10 cellular contexts compared by ENCODE assay signal in the genomic region with DNA sequence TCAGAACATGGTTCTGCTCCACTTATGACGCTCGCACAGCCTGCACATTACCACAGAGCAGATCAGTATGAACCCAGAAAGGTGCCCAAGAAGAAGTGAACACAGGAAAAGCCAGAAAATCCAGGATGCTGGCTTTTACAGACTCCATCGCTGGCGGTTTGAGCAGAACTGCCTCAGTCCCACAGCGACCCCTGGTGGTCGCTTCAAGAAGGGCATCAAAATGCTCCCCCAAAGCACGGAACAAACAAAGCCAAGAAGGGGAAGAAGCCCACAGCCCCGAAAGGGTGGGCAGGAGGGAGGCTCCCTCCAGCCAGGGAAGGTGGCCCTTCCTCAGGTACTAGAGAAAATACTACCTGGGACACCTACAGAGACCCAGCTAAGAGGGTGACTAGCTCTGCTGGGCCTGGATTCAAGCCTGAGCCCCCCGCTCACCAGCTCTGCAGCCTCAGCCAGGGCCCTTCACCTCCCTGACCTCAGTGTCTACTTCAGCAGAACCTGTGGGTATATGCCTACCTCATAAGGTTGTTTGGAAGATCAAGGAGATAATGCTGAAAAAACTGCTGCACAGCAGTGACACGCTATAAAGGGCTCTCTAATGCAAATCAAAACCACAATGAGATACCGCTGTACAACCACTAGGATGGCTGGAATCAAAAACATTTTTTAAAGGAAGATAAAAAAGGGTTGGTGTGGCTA.
A peak's percentile ranks its signal among the peaks of the same experiment; 100 is the strongest.
DNase-seq lines count a peak whose midpoint lies in the region; ATAC-seq, FAIRE-seq and TF ChIP-seq lines count a peak whose summit lies in the region.
"Had no signal": no experiment of that assay in that cellular context is flagged by ENCODE, and none has a peak within 500 bp of the region (broad histone marks: within the 10 kb centered on the region; RNA-seq: fewer than 3 reads in every experiment).

No MANE protein-coding gene starts in this region.

- peaks cover 0 to 6% (median 0%) of the 10 kb centered on the region in 4 donors for H3K9me3 ChIP-seq in Peyer's patch
- peaks cover 0 to 21% (median 15%) of the 10 kb centered on the region in 3 donors for H3K9me3 ChIP-seq in esophagus squamous epithelium
- H3K9me3 ChIP-seq in small intestine (ENCODE audit: control insufficient read depth, low read depth) = no peaks in the 10 kb centered on the region

- H3K4me3 Mint-ChIP-seq in stimulated activated effector memory CD8-positive, alpha-beta T cell treated with anti-CD3 and anti-CD28 coated beads, Interleukin-12 subunit alpha, Interleukin-12 subunit beta, amount 100 ng/mL, for 72 hours = no peak overlapping the region

- 75 to 86% methylated on average over 10 to 11 of the region's 11 CpGs for WGBS in esophagus squamous epithelium, 2 donors
- WGBS in small intestine, 3 donors = 81 to 94% (median 92%) methylated on average over 11 of the region's 11 CpGs

- H3K4me3 ChIP-seq in Peyer's patch (no peak overlapping the region), esophagus squamous epithelium (no peak overlapping the region), small intestine (ENCODE audit: low read depth in 1 of 2, low read length in 2 of 2) (no peak overlapping the region)

- TF ChIP-seq CTCF in Peyer's patch (IDR thresholded peaks at IDR 0.05) (peak; percentile 23 to 43 (median 40)), esophagus squamous epithelium (IDR thresholded peaks at IDR 0.05) (peak in 4 of 6 experiments; percentile 43 to 63 (median 49))

- H3K27ac Mint-ChIP-seq in stimulated activated effector memory CD8-positive, alpha-beta T cell treated with anti-CD3 and anti-CD28 coated beads, Interleukin-12 subunit alpha, Interleukin-12 subunit beta, amount 100 ng/mL, for 72 hours = peak overlapping the region; percentile 63

- peaks cover 0 to 12% (median 8%) of the 10 kb centered on the region in 4 donors for H3K4me1 ChIP-seq in Peyer's patch
- peaks cover 0 to 13% (median 4%) of the 10 kb centered on the region in 3 donors for H3K4me1 ChIP-seq in esophagus squamous epithelium
- no peaks in the 10 kb centered on the region for H3K4me1 ChIP-seq in small intestine (ENCODE audit: control insufficient read depth in 2 of 2, insufficient read depth in 1 of 2, low read depth in 1 of 2, low read length in 1 of 2)

- no peak for DNase-seq in activated CD4-positive, CD25-positive, alpha-beta regulatory T cell (lab: John Stamatoyannopoulos, UW)
- no peak for DNase-seq in Peyer's patch
- DNase-seq in esophagus squamous epithelium (lab: John Stamatoyannopoulos, UW) = no peak
- DNase-seq in stimulated activated effector memory CD8-positive, alpha-beta T cell treated with anti-CD3 and anti-CD28 coated beads, Interleukin-12 subunit alpha, Interleukin-12 subunit beta, amount 100 ng/mL, for 72 hours (ENCODE audit: low spot score in 2 of 2) = no peak
- no peak for DNase-seq in D341Med (ENCODE audit: low spot score)
- DNase-seq in small intestine = no peak
- DNase-seq: DMS153, NCI-H1105 treated with DMSO at 0.1 percent for 48 hours had no signal

- no peaks in the 10 kb centered on the region for H3K27me3 ChIP-seq in Peyer's patch
- H3K27me3 ChIP-seq in esophagus squamous epithelium = no peaks in the 10 kb centered on the region
- no peaks in the 10 kb centered on the region for H3K27me3 ChIP-seq in small intestine (ENCODE audit: control insufficient read depth in 2 of 2, insufficient read depth in 2 of 2, low read length in 2 of 2)

- peak; percentile 14 to 25 for ATAC-seq in activated CD4-positive, CD25-positive, alpha-beta regulatory T cell treated with anti-CD3 and anti-CD28 coated beads, Interleukin-2, amount 50 U/mL, for 24 hours
- no peak for ATAC-seq in stimulated activated effector memory CD8-positive, alpha-beta T cell treated with anti-CD3 and anti-CD28 coated beads, Interleukin-12 subunit alpha, Interleukin-12 subunit beta, amount 100 ng/mL, for 72 hours
- ATAC-seq in HG03460 (IDR thresholded peaks at IDR 0.05; ENCODE audit: unreplicated experiment) = no peak

- no peak overlapping the region for H3K27ac ChIP-seq in Peyer's patch
- H3K27ac ChIP-seq in esophagus squamous epithelium = no peak overlapping the region
- no peak overlapping the region for H3K27ac ChIP-seq in small intestine (ENCODE audit: low read depth in 1 of 2, low read length in 1 of 2)

- H3K9me3 Mint-ChIP-seq in stimulated activated effector memory CD8-positive, alpha-beta T cell treated with anti-CD3 and anti-CD28 coated beads, Interleukin-12 subunit alpha, Interleukin-12 subunit beta, amount 100 ng/mL, for 72 hours = peaks cover 18% of the 10 kb centered on the region

- intact Hi-C loops in esophagus squamous epithelium (cut with DNase I) = no loop called here

- FAIRE-seq in small intestine (lab: Jason Lieb, UNC) = no peak

- H3K36me3 ChIP-seq in Peyer's patch (peaks cover 0 to 74% (median 0%) of the 10 kb centered on the region in 3 donors), esophagus squamous epithelium (peaks cover 18 to 80% (median 37%) of the 10 kb centered on the region in 3 donors), small intestine (ENCODE audit: control insufficient read depth in 2 of 2, insufficient read depth in 2 of 2, low read length in 2 of 2) (peaks cover 9 to 19% of the 10 kb centered on the region in 2 donors)

- no peak for TF ChIP-seq POLR2A in Peyer's patch (IDR thresholded peaks at IDR 0.05)
- no peak for TF ChIP-seq POLR2A in esophagus squamous epithelium (IDR thresholded peaks at IDR 0.05)

- H3K36me3 Mint-ChIP-seq in stimulated activated effector memory CD8-positive, alpha-beta T cell treated with anti-CD3 and anti-CD28 coated beads, Interleukin-12 subunit alpha, Interleukin-12 subunit beta, amount 100 ng/mL, for 72 hours = peaks cover 69% of the 10 kb centered on the region

- peaks cover 43% of the 10 kb centered on the region for H3K4me1 Mint-ChIP-seq in stimulated activated effector memory CD8-positive, alpha-beta T cell treated with anti-CD3 and anti-CD28 coated beads, Interleukin-12 subunit alpha, Interleukin-12 subunit beta, amount 100 ng/mL, for 72 hours

Comparison
In these comparisons a context has a peak if more than half of its experiments do, and no peak if none do; other contexts are left out.
1. ATAC-seq: peak in activated CD4-positive, CD25-positive, alpha-beta regulatory T cell treated with anti-CD3 and anti-CD28 coated beads, Interleukin-2, amount 50 U/mL, for 24 hours (2 of 2); none in stimulated activated effector memory CD8-positive, alpha-beta T cell treated with anti-CD3 and anti-CD28 coated beads, Interleukin-12 subunit alpha, Interleukin-12 subunit beta, amount 100 ng/mL, for 72 hours (single experiment) and HG03460 (single experiment).